In genomic region chr7:87339373-87339897, GRCh38 we compare ENCODE assay signal across 22 cellular contexts. TPM values are rescaled to one million over a fixed set of nuclear protein-coding genes. Genes with fewer than 3 reads are reported as not detected.
DNase-seq lines count a peak whose midpoint lies in the region; ATAC-seq and TF ChIP-seq lines count a peak whose summit lies in the region.
"Had no signal": no experiment of that assay in that cellular context is flagged by ENCODE, and none has a peak within 500 bp of the region (broad histone marks: within the 10 kb centered on the region; RNA-seq: fewer than 3 reads in every experiment).

No MANE protein-coding gene starts in this region.

- peaks cover 24% of the 10 kb centered on the region for H3K4me1 Mint-ChIP-seq in mesothelial cell of epicardium

- peaks cover 10% of the 10 kb centered on the region for H3K9me3 Mint-ChIP-seq in mesothelial cell of epicardium
- H3K9me3 Mint-ChIP-seq: activated naive CD4-positive, alpha-beta T cell treated with anti-CD3 and anti-CD28 coated beads, Interleukin-2, amount 10 ng/mL, durations not matched to agents 7 days and 5 days; activated T-cell treated with anti-CD3 and anti-CD28 coated beads, Interleukin-2, amount 50 U/mL, for 24 hours had no signal

- no peak for TF ChIP-seq CTCF in mesothelial cell of epicardium (IDR thresholded peaks at IDR 0.05; ENCODE audit: unreplicated experiment)

- ATAC-seq in esophagus mucosa (peak; percentile 44), GM18909 (IDR thresholded peaks at IDR 0.05; ENCODE audit: poor library complexity, unreplicated experiment) (no peak)
- ATAC-seq: lower lobe of right lung, T-cell, upper lobe of right lung had no signal

- no peak overlapping the region for H3K4me3 Mint-ChIP-seq in mesothelial cell of epicardium
- H3K4me3 Mint-ChIP-seq: activated naive CD4-positive, alpha-beta T cell treated with anti-CD3 and anti-CD28 coated beads, Interleukin-2, amount 10 ng/mL, durations not matched to agents 7 days and 5 days; activated T-cell treated with anti-CD3 and anti-CD28 coated beads, Interleukin-2, amount 50 U/mL, for 24 hours; T-cell had no signal

- peaks cover 29% of the 10 kb centered on the region for H3K36me3 Mint-ChIP-seq in mesothelial cell of epicardium

- no peaks in the 10 kb centered on the region for H3K27me3 Mint-ChIP-seq in mesothelial cell of epicardium (ENCODE audit: low read depth)
- H3K27me3 Mint-ChIP-seq: activated naive CD4-positive, alpha-beta T cell treated with anti-CD3 and anti-CD28 coated beads, Interleukin-2, amount 10 ng/mL, durations not matched to agents 7 days and 5 days; activated T-cell treated with anti-CD3 and anti-CD28 coated beads, Interleukin-2, amount 50 U/mL, for 24 hours; naive B cell; T-cell had no signal

- peak overlapping the region; percentile 41 for H3K27ac Mint-ChIP-seq in mesothelial cell of epicardium
- H3K27ac Mint-ChIP-seq: activated naive CD4-positive, alpha-beta T cell treated with anti-CD3 and anti-CD28 coated beads, Interleukin-2, amount 10 ng/mL, durations not matched to agents 7 days and 5 days; activated T-cell treated with anti-CD3 and anti-CD28 coated beads, Interleukin-2, amount 50 U/mL, for 24 hours; T-cell had no signal

- DNase-seq in ELF-1 (ENCODE audit: low read depth, low spot score), result peak; percentile 6
- DNase-seq in MV-4-11 (lab: John Stamatoyannopoulos, UW), result peak; percentile 60
- DNase-seq in mesothelial cell of epicardium (ENCODE audit: low spot score in 2 of 2, unreplicated experiment in 2 of 2), result no peak
- no peak for DNase-seq in HUDEP-2 (lab: John Stamatoyannopoulos, UW; ENCODE audit: unreplicated experiment in 76 of 76)
- no peak for DNase-seq in NCI-H446 treated with DMSO at 0.1 percent for 48 hours (lab: John Stamatoyannopoulos, UW)
- DNase-seq: activated CD4-positive, alpha-beta T cell treated with anti-CD3 and anti-CD28 coated beads, Interleukin-2, amount 50 U/mL, for 4 hours; activated naive CD4-positive, alpha-beta T cell treated with anti-CD3 and anti-CD28 coated beads, Interleukin-2, amount 10 ng/mL, durations not matched to agents 7 days and 5 days; activated T-cell treated with anti-CD3 and anti-CD28 coated beads, Interleukin-2, amount 50 U/mL, for 24 hours; Caco-2; colonic mucosa; EL; erythroblast; lower lobe of right lung; naive B cell; NCI-H1694 treated with DMSO at 0.1 percent for 48 hours; NCI-H226; stimulated activated CD4-positive, alpha-beta T cell treated with anti-CD3 and anti-CD28 coated beads, Interleukin-2, amount 100 ng/mL, for 48 hours; stomach; T-cell; upper lobe of right lung had no signal

RNA-seq across cellular contexts. Expression of gene CROT, which starts 6.0 kb away (rescaled TPM):
- total RNA-seq in esophagus mucosa, result 18.1 TPM
- total RNA-seq in mesothelial cell of epicardium, result 20.5 to 20.7 TPM (median 20.6 TPM) in 3 replicates

Comparison
In these comparisons a context has a peak if more than half of its experiments do, and no peak if none do; other contexts are left out.
1. DNase-seq: peak in ELF-1 (single experiment) and MV-4-11 (single experiment); none in mesothelial cell of epicardium (0 of 2), HUDEP-2 (0 of 76) and NCI-H446 treated with DMSO at 0.1 percent for 48 hours (single experiment).